9 cellular contexts compared by ENCODE assay signal in genomic region chr9:33290994-33291397, GRCh38. TPM values are rescaled to one million over a fixed set of nuclear protein-coding genes. Genes with fewer than 3 reads are reported as not detected.
DNase-seq lines count a peak whose midpoint lies in the region; ATAC-seq and TF ChIP-seq lines count a peak whose summit lies in the region.
"Had no signal": no experiment of that assay in that cellular context is flagged by ENCODE, and none has a peak within 500 bp of the region (broad histone marks: within the 10 kb centered on the region; RNA-seq: fewer than 3 reads in every experiment).

No MANE protein-coding gene starts in this region.

- ATAC-seq in naive thymus-derived CD4-positive, alpha-beta T cell = no peak
- ATAC-seq in sciatic nerve (no peak), HG03045 (IDR thresholded peaks at IDR 0.05; ENCODE audit: unreplicated experiment) (no peak), GM21786 (IDR thresholded peaks at IDR 0.05; ENCODE audit: unreplicated experiment) (no peak)

- peaks cover 9% of the 10 kb centered on the region for H3K36me3 Mint-ChIP-seq in IgD-negative memory B cell
- H3K36me3 Mint-ChIP-seq in naive thymus-derived CD4-positive, alpha-beta T cell = peaks cover 12 to 28% (median 24%) of the 10 kb centered on the region in 5 donors

- no peaks in the 10 kb centered on the region for H3K4me1 ChIP-seq in ES-I3 (ENCODE audit: insufficient read depth, low read length)
- H3K4me1 ChIP-seq in naive thymus-derived CD4-positive, alpha-beta T cell (ENCODE audit: control insufficient read depth in 2 of 2, insufficient read depth in 2 of 2, low read length in 2 of 2) = peaks cover 11 to 49% of the 10 kb centered on the region in 2 donors

- H3K4me3 ChIP-seq in choroid plexus epithelial cell (ENCODE audit: low read depth, low read length) = peak overlapping the region; percentile 94
- peak overlapping the region; percentile 60 for H3K4me3 ChIP-seq in naive thymus-derived CD4-positive, alpha-beta T cell (ENCODE audit: low read length)

- H3K9me3 ChIP-seq in ES-I3 (ENCODE audit: control insufficient read depth, insufficient read depth, low read length) = no peaks in the 10 kb centered on the region
- H3K9me3 ChIP-seq in naive thymus-derived CD4-positive, alpha-beta T cell (ENCODE audit: control insufficient read depth in 2 of 3, low read length in 3 of 3) = no peaks in the 10 kb centered on the region

- no peak for DNase-seq in choroid plexus epithelial cell (ENCODE audit: low read depth)
- DNase-seq in naive thymus-derived CD4-positive, alpha-beta T cell = no peak
- DNase-seq in sciatic nerve (ENCODE audit: low spot score) = no peak
- DNase-seq in medulla oblongata (ENCODE audit: extremely low spot score) = no peak

- no peak for TF ChIP-seq CTCF in choroid plexus epithelial cell (conservative IDR thresholded peaks at IDR 0.05; ENCODE audit: low read depth, low read length)

- peak overlapping the region; percentile 93 to 98 (median 98) for H3K4me3 Mint-ChIP-seq in IgD-negative memory B cell
- H3K4me3 Mint-ChIP-seq in naive thymus-derived CD4-positive, alpha-beta T cell = peak overlapping the region; percentile 83 to 99 (median 94)

- no peaks in the 10 kb centered on the region for H3K27me3 Mint-ChIP-seq in IgD-negative memory B cell
- H3K27me3 Mint-ChIP-seq in naive thymus-derived CD4-positive, alpha-beta T cell = peaks cover 0 to 4% (median 0%) of the 10 kb centered on the region in 5 donors

- H3K4me1 Mint-ChIP-seq in IgD-negative memory B cell = peaks cover 42 to 50% (median 44%) of the 10 kb centered on the region in 3 donors
- peaks cover 39 to 77% (median 63%) of the 10 kb centered on the region in 7 donors for H3K4me1 Mint-ChIP-seq in naive thymus-derived CD4-positive, alpha-beta T cell

- intact Hi-C loops in naive thymus-derived CD4-positive, alpha-beta T cell (cut with micrococcal nuclease) = loop anchor here (1.0 to 10.0 kb wide), 17 partner anchors 15 to 1168 kb away; partner anchors contain the start of genes APTX (in 2 of the 2), BAG1 (in 2 of the 2), DNAJA1 (in 2 of the 2) and SMU1 (in 2 of the 2)
- intact Hi-C loops in sciatic nerve (cut with DNase I) = no loop called here

- POLR2A ChIA-PET in naive thymus-derived CD4-positive, alpha-beta T cell (lab: Charles Lee) = interaction anchor here (1.0 to 2.7 kb wide), 10 partner anchors 9 to 265 kb away, joined by 3 to 29 read pairs (median 14); partner anchors contain the start of genes AQP3, BAG1, CHMP5 and DNAJA1

- no peaks in the 10 kb centered on the region for H3K27me3 ChIP-seq in naive thymus-derived CD4-positive, alpha-beta T cell (ENCODE audit: control insufficient read depth in 2 of 2, insufficient read depth in 2 of 2, low read length in 2 of 2)

- peak overlapping the region; percentile 69 for H3K9ac ChIP-seq in ES-I3 (ENCODE audit: low read depth, low read length)

- CTCF ChIA-PET in naive thymus-derived CD4-positive, alpha-beta T cell (lab: Charles Lee) = interaction anchor here (0.9 to 1.7 kb wide), 2 partner anchors 25 to 125 kb away, joined by 3 to 6 read pairs; partner anchors contain the start of gene CHMP5

- H3K36me3 ChIP-seq in ES-I3 (ENCODE audit: insufficient read depth, low read length) = peaks cover 20% of the 10 kb centered on the region
- peaks cover 0 to 26% (median 14%) of the 10 kb centered on the region in 3 experiments for H3K36me3 ChIP-seq in naive thymus-derived CD4-positive, alpha-beta T cell (ENCODE audit: control insufficient read depth in 2 of 3, insufficient read depth in 3 of 3, low read length in 3 of 3)

- H3K9me3 Mint-ChIP-seq in IgD-negative memory B cell = no peaks in the 10 kb centered on the region
- peaks cover 0 to 4% (median 0%) of the 10 kb centered on the region in 11 donors for H3K9me3 Mint-ChIP-seq in naive thymus-derived CD4-positive, alpha-beta T cell

- peak overlapping the region; percentile 93 for H3K27ac ChIP-seq in naive thymus-derived CD4-positive, alpha-beta T cell (ENCODE audit: low read depth, low read length)

- H3K27ac Mint-ChIP-seq in IgD-negative memory B cell = peak overlapping the region; percentile 97 to 99 (median 97)
- peak overlapping the region; percentile 96 to 100 (median 99) for H3K27ac Mint-ChIP-seq in naive thymus-derived CD4-positive, alpha-beta T cell

RNA-seq across cellular contexts. Expression of gene NFX1, which starts 0.7 kb away (rescaled TPM):
- polyA plus RNA-seq in IgD-negative memory B cell = 57.9 TPM
- total RNA-seq in naive thymus-derived CD4-positive, alpha-beta T cell = 10 to 100 TPM; 39.8 to 65.4 (median 43.6) TPM
- polyA plus RNA-seq in naive thymus-derived CD4-positive, alpha-beta T cell = 10 to 100 TPM; 30.1 to 49.3 TPM
- total RNA-seq in sciatic nerve = 45.8 TPM

RNA-seq across cellular contexts. Expression of gene CHMP5, which starts 26.1 kb away (rescaled TPM):
- polyA plus RNA-seq in IgD-negative memory B cell = 43.8 TPM
- 10 to 100 TPM; 21.4 to 74.6 (median 35.3) TPM for total RNA-seq in naive thymus-derived CD4-positive, alpha-beta T cell
- 10 to 100 TPM; 39.0 to 50.2 TPM for polyA plus RNA-seq in naive thymus-derived CD4-positive, alpha-beta T cell
- total RNA-seq in sciatic nerve = 73.0 TPM

RNA-seq across cellular contexts. Expression of gene BAG1, which starts 26.5 kb away (rescaled TPM):
- polyA plus RNA-seq in IgD-negative memory B cell = 89.3 TPM
- 10 to 100 TPM; 48.6 to 77.2 (median 61.0) TPM for total RNA-seq in naive thymus-derived CD4-positive, alpha-beta T cell
- polyA plus RNA-seq in naive thymus-derived CD4-positive, alpha-beta T cell = 10 to 100 TPM; 65.0 to 90.5 TPM
- total RNA-seq in sciatic nerve = 85.6 TPM

RNA-seq across cellular contexts. Expression of gene SPINK4, which starts 51.0 kb away (rescaled TPM):
- not detected for polyA plus RNA-seq in IgD-negative memory B cell
- not detected for total RNA-seq in naive thymus-derived CD4-positive, alpha-beta T cell
- not detected for polyA plus RNA-seq in naive thymus-derived CD4-positive, alpha-beta T cell
- total RNA-seq in sciatic nerve = not detected
- total RNA-seq: T-helper 2 cell treated with Interferon-gamma antibody and Interleukin-4, amounts not matched to agents 100 ng/mL and 5 ng/mL, for 36 hours had no signal
